Comparison of ENCODE assay signal across 19 cellular contexts in genomic region chr15:60009124-60009523, GRCh38. TPM values are rescaled to one million over a fixed set of nuclear protein-coding genes. Genes with fewer than 3 reads are reported as not detected.
DNase-seq lines count a peak whose midpoint lies in the region; TF ChIP-seq lines count a peak whose summit lies in the region.
"Had no signal": no experiment of that assay in that cellular context is flagged by ENCODE, and none has a peak within 500 bp of the region (broad histone marks: within the 10 kb centered on the region; RNA-seq: fewer than 3 reads in every experiment).

No MANE protein-coding gene starts in this region.

- H3K36me3 Mint-ChIP-seq in activated naive CD4-positive, alpha-beta T cell treated with anti-CD3 and anti-CD28 coated beads, Interleukin-2, amount 50 U/mL, for 24 hours = no peaks in the 10 kb centered on the region
- H3K36me3 Mint-ChIP-seq in brain (no peaks in the 10 kb centered on the region), type B pancreatic cell (no peaks in the 10 kb centered on the region)
- H3K36me3 Mint-ChIP-seq: mesothelial cell of epicardium had no signal

- no peak overlapping the region for H3K4me3 Mint-ChIP-seq in activated naive CD4-positive, alpha-beta T cell treated with anti-CD3 and anti-CD28 coated beads, Interleukin-2, amount 50 U/mL, for 24 hours
- H3K4me3 Mint-ChIP-seq in brain (peak overlapping the region in 3 of 5 experiments; percentile 55 to 71 (median 63)), type B pancreatic cell (peak overlapping the region; percentile 1)
- H3K4me3 Mint-ChIP-seq: central memory CD8-positive, alpha-beta T cell; mesothelial cell of epicardium had no signal

- TF ChIP-seq CTCF in brain (conservative IDR thresholded peaks at IDR 0.05) (no peak), type B pancreatic cell (conservative IDR thresholded peaks at IDR 0.05) (no peak)

- no peaks in the 10 kb centered on the region for H3K9me3 Mint-ChIP-seq in activated naive CD4-positive, alpha-beta T cell treated with anti-CD3 and anti-CD28 coated beads, Interleukin-2, amount 50 U/mL, for 24 hours
- H3K9me3 Mint-ChIP-seq in brain (peaks cover 0 to 3% (median 0%) of the 10 kb centered on the region in 5 experiments), type B pancreatic cell (no peaks in the 10 kb centered on the region)
- H3K9me3 Mint-ChIP-seq: central memory CD8-positive, alpha-beta T cell; mesothelial cell of epicardium had no signal

- peaks cover 64% of the 10 kb centered on the region for H3K27me3 Mint-ChIP-seq in activated naive CD4-positive, alpha-beta T cell treated with anti-CD3 and anti-CD28 coated beads, Interleukin-2, amount 50 U/mL, for 24 hours
- H3K27me3 Mint-ChIP-seq in brain = peaks cover 98% of the 10 kb centered on the region
- H3K27me3 Mint-ChIP-seq in type B pancreatic cell = peaks cover 97% of the 10 kb centered on the region

- H3K4me1 Mint-ChIP-seq in activated naive CD4-positive, alpha-beta T cell treated with anti-CD3 and anti-CD28 coated beads, Interleukin-2, amount 50 U/mL, for 24 hours = peaks cover 24% of the 10 kb centered on the region
- H3K4me1 Mint-ChIP-seq in brain = peaks cover 35% of the 10 kb centered on the region
- H3K4me1 Mint-ChIP-seq in type B pancreatic cell (ENCODE audit: unreplicated experiment) = peaks cover 12% of the 10 kb centered on the region

- peak overlapping the region; percentile 62 for H3K27ac Mint-ChIP-seq in activated naive CD4-positive, alpha-beta T cell treated with anti-CD3 and anti-CD28 coated beads, Interleukin-2, amount 50 U/mL, for 24 hours
- H3K27ac Mint-ChIP-seq in brain = peak overlapping the region in 2 of 5 experiments; percentile 26 to 33
- no peak overlapping the region for H3K27ac Mint-ChIP-seq in type B pancreatic cell
- H3K27ac Mint-ChIP-seq: mesothelial cell of epicardium had no signal

- no peak for DNase-seq in activated naive CD4-positive, alpha-beta T cell treated with Interleukin-2 at 50 U/mL for 16 hours
- DNase-seq in NCI-H146 treated with DMSO at 0.1 percent for 48 hours (lab: John Stamatoyannopoulos, UW; ENCODE audit: unreplicated experiment) (peak; percentile 44), type B pancreatic cell (ENCODE audit: extremely low spot score, unreplicated experiment) (no peak), hepatic stellate cell (ENCODE audit: low spot score) (no peak), NCI-H187 treated with DMSO at 0.1 percent for 48 hours (lab: John Stamatoyannopoulos, UW) (no peak), midbrain (lab: John Stamatoyannopoulos, UW) (no peak)
- DNase-seq: activated CD4-positive, alpha-beta T cell treated with anti-CD3 and anti-CD28 coated beads for 48 hours; activated gamma-delta T cell treated with Interleukin-2 at 50 U/mL for 16 hours; left cardiac atrium; MV-4-11; stimulated activated CD4-positive, alpha-beta T cell treated with anti-CD3 and anti-CD28 coated beads, Interleukin-4, amount 100 ng/mL, for 4 hours; uterus had no signal

RNA-seq across cellular contexts. Expression of gene FOXB1, which starts 5.0 kb away (rescaled TPM):
- polyA plus RNA-seq in brain (ENCODE audit: insufficient read depth, low read depth, low replicate concordance) = 1.9 TPM
- 0.60 TPM in 1 of 2 replicates, not detected in the other for total RNA-seq in type B pancreatic cell (ENCODE audit: low replicate concordance)
- total RNA-seq: epithelial cell of proximal tubule, frontal cortex, left cardiac atrium, mesothelial cell of epicardium, subcutaneous adipose tissue, uterus had no signal
